11 cellular contexts compared by ENCODE assay signal in the genomic region with DNA sequence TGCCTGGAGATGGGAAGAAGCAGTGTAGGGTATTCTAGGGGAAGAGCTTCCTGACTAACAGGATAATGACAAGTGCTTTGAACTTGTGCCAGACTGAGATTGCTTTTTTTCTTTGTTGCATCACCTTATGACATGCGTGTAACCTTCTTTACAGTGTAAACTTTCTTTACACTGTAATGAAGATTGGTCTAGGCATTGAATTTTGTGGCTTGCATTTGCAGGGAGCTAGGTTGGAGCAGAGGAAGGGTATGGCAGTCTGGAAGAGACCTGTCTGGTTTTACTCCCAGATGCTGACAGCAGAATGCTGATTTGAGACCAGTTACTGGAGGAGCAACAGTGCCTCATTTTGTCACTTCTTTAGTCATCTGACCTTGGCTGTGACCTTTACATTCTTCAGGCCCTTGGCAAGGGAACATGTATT. TPM values are rescaled to one million over a fixed set of nuclear protein-coding genes. Genes with fewer than 3 reads are reported as not detected.
DNase-seq lines count a peak whose midpoint lies in the region; ATAC-seq and TF ChIP-seq lines count a peak whose summit lies in the region.
"Had no signal": no experiment of that assay in that cellular context is flagged by ENCODE, and none has a peak within 500 bp of the region (broad histone marks: within the 10 kb centered on the region; RNA-seq: fewer than 3 reads in every experiment).

No MANE protein-coding gene starts in this region.

- peak; percentile 70 for ATAC-seq in esophagus mucosa

- no peak for DNase-seq in activated naive CD4-positive, alpha-beta T cell treated with anti-CD3 and anti-CD28 coated beads, Interleukin-2, amount 10 ng/mL, durations not matched to agents 7 days and 5 days
- DNase-seq in activated naive CD4-positive, alpha-beta T cell treated with anti-CD3 and anti-CD28 coated beads, Interleukin-2, amount 50 U/mL, for 16 hours: no peak
- no peak for DNase-seq in SK-N-MC (ENCODE audit: low read depth, low spot score)
- no peak for DNase-seq in smooth muscle cell (lab: John Stamatoyannopoulos, UW; ENCODE audit: unreplicated experiment)
- no peak for DNase-seq in NCI-H2081 (lab: John Stamatoyannopoulos, UW)
- DNase-seq in NCI-H1694 treated with DMSO at 0.1 percent for 48 hours (lab: John Stamatoyannopoulos, UW): no peak
- no peak for DNase-seq in inferior parietal cortex (ENCODE audit: extremely low spot score)
- DNase-seq: central memory CD4-positive, alpha-beta T cell; NCI-H226; right lobe of liver had no signal

- H3K27ac ChIP-seq in SK-N-MC: peak overlapping the region; percentile 14
- peak overlapping the region; percentile 52 for H3K27ac ChIP-seq in smooth muscle cell (ENCODE audit: low read depth)
- H3K27ac ChIP-seq: right lobe of liver had no signal

- peaks cover 58% of the 10 kb centered on the region for H3K36me3 Mint-ChIP-seq in activated naive CD4-positive, alpha-beta T cell treated with anti-CD3 and anti-CD28 coated beads, Interleukin-2, amount 10 ng/mL, durations not matched to agents 7 days and 5 days

- CTCF ChIA-PET in activated naive CD4-positive, alpha-beta T cell treated with anti-CD3 and anti-CD28 coated beads, Interleukin-2, amount 10 ng/mL, durations not matched to agents 7 days and 5 days (lab: Charles Lee): interaction anchor here (0.6 to 2.2 kb wide), 2 partner anchors 39 to 645 kb away, joined by 4 to 5 read pairs; no protein-coding TSS in a partner anchor

- peaks cover 66% of the 10 kb centered on the region for H4K20me1 ChIP-seq in smooth muscle cell (ENCODE audit: low read depth)

- H3K4me3 ChIP-seq in SK-N-MC (no peak overlapping the region), smooth muscle cell (no peak overlapping the region)
- H3K4me3 ChIP-seq: right lobe of liver had no signal

- peaks cover 56% of the 10 kb centered on the region for H3K4me1 Mint-ChIP-seq in activated naive CD4-positive, alpha-beta T cell treated with anti-CD3 and anti-CD28 coated beads, Interleukin-2, amount 10 ng/mL, durations not matched to agents 7 days and 5 days

- peaks cover 30% of the 10 kb centered on the region for H3K79me2 ChIP-seq in smooth muscle cell (ENCODE audit: low read depth)

- H3K4me3 Mint-ChIP-seq in activated naive CD4-positive, alpha-beta T cell treated with anti-CD3 and anti-CD28 coated beads, Interleukin-2, amount 10 ng/mL, durations not matched to agents 7 days and 5 days: no peak overlapping the region

- H3F3A ChIP-seq in smooth muscle cell (ENCODE audit: low read depth): peaks cover 2% of the 10 kb centered on the region

- no peak overlapping the region for H2AFZ ChIP-seq in smooth muscle cell (ENCODE audit: low read depth)

- peaks cover 14% of the 10 kb centered on the region for H3K4me1 ChIP-seq in smooth muscle cell (ENCODE audit: low read depth)

- 46% methylated on average over 1 of the region's 1 CpG for WGBS in smooth muscle cell (ENCODE audit: low lambda C conversion rate)

- H3K27me3 ChIP-seq in smooth muscle cell (ENCODE audit: low read depth): no peaks in the 10 kb centered on the region
- H3K27me3 ChIP-seq: right lobe of liver had no signal

- 0 out of 2 replicates have a peak, but pooled peaks cover 3% of the 10 kb centered on the region for H3K36me3 ChIP-seq in SK-N-MC (ENCODE audit: insufficient read depth, low read length)
- H3K36me3 ChIP-seq in smooth muscle cell (ENCODE audit: low read depth): no peaks in the 10 kb centered on the region

- H3K9me3 ChIP-seq in SK-N-MC (ENCODE audit: low read depth, low read length) (no peaks in the 10 kb centered on the region), smooth muscle cell (replicated peaks; ENCODE audit: low read depth) (no peaks in the 10 kb centered on the region)
- H3K9me3 ChIP-seq: right lobe of liver had no signal

- no peak for TF ChIP-seq CTCF in smooth muscle cell (IDR thresholded peaks at IDR 0.05; ENCODE audit: borderline replicate concordance, insufficient read depth, poor library complexity, severe bottlenecking)

- H3K9me3 Mint-ChIP-seq in activated naive CD4-positive, alpha-beta T cell treated with anti-CD3 and anti-CD28 coated beads, Interleukin-2, amount 10 ng/mL, durations not matched to agents 7 days and 5 days: no peaks in the 10 kb centered on the region

- no peak overlapping the region for H3K4me2 ChIP-seq in smooth muscle cell

- no peaks in the 10 kb centered on the region for H3K27me3 Mint-ChIP-seq in activated naive CD4-positive, alpha-beta T cell treated with anti-CD3 and anti-CD28 coated beads, Interleukin-2, amount 10 ng/mL, durations not matched to agents 7 days and 5 days

- peak overlapping the region; percentile 35 for H3K9ac ChIP-seq in SK-N-MC (ENCODE audit: insufficient read length)
- no peak overlapping the region for H3K9ac ChIP-seq in smooth muscle cell (ENCODE audit: low read depth)

- peak overlapping the region; percentile 21 for H3K27ac Mint-ChIP-seq in activated naive CD4-positive, alpha-beta T cell treated with anti-CD3 and anti-CD28 coated beads, Interleukin-2, amount 10 ng/mL, durations not matched to agents 7 days and 5 days

RNA-seq across cellular contexts. Expression of gene DDB2, which starts 5.6 kb away (rescaled TPM):
- total RNA-seq in esophagus mucosa (49.3 TPM), smooth muscle cell (60.1 and 64.4 TPM in 2 replicates)
- polyA plus RNA-seq in smooth muscle cell: 96.0 and 104 TPM in 2 replicates

RNA-seq across cellular contexts. Expression of gene ACP2, which starts 28.2 kb away (rescaled TPM):
- total RNA-seq in esophagus mucosa: 12.7 TPM
- 31.4 and 62.4 TPM in 2 replicates for total RNA-seq in smooth muscle cell
- polyA plus RNA-seq in smooth muscle cell: 25.0 and 26.3 TPM in 2 replicates

RNA-seq across cellular contexts. Expression of gene PACSIN3, which starts 34.2 kb away (rescaled TPM):
- total RNA-seq in esophagus mucosa (55.3 TPM), smooth muscle cell (24.8 and 27.3 TPM in 2 replicates)
- polyA plus RNA-seq in smooth muscle cell: 55.7 and 85.9 TPM in 2 replicates

RNA-seq across cellular contexts. Expression of gene NR1H3, which starts 37.4 kb away (rescaled TPM):
- total RNA-seq in esophagus mucosa (5.8 TPM), smooth muscle cell (8.1 and 8.4 TPM in 2 replicates)
- polyA plus RNA-seq in smooth muscle cell: 13.7 and 19.2 TPM in 2 replicates

RNA-seq across cellular contexts. Expression of gene ARFGAP2, which starts 43.7 kb away (rescaled TPM):
- 77.9 TPM for total RNA-seq in esophagus mucosa
- 71.9 and 76.5 TPM in 2 replicates for total RNA-seq in smooth muscle cell
- polyA plus RNA-seq in smooth muscle cell: 58.6 and 70.1 TPM in 2 replicates
